ENCODE assay signal across 8 cellular contexts in genomic region chr18:47901624-47902362, GRCh38. TPM values are rescaled to one million over a fixed set of nuclear protein-coding genes. Genes with fewer than 3 reads are reported as not detected.
DNase-seq lines count a peak whose midpoint lies in the region; ATAC-seq lines count a peak whose summit lies in the region.

No MANE protein-coding gene starts in this region.

- H3K27me3 ChIP-seq in CD4-positive, CD25-positive, alpha-beta regulatory T cell (ENCODE audit: control insufficient read depth, insufficient read depth, low read length) = no peaks in the 10 kb centered on the region

- H3K4me3 ChIP-seq in CD4-positive, CD25-positive, alpha-beta regulatory T cell (ENCODE audit: low read depth, low read length) = peak overlapping the region; percentile 69

- peak overlapping the region; percentile 71 for H3K27ac ChIP-seq in CD4-positive, CD25-positive, alpha-beta regulatory T cell (ENCODE audit: insufficient read depth, low read length, poor library complexity, severe bottlenecking)

- H3K4me1 Mint-ChIP-seq in CD4-positive, CD25-positive, alpha-beta regulatory T cell = peaks cover 54 to 84% (median 71%) of the 10 kb centered on the region in 4 donors
- H3K4me1 Mint-ChIP-seq in activated naive CD8-positive, alpha-beta T cell (ENCODE audit: low read depth) = peaks cover 89% of the 10 kb centered on the region

- peak overlapping the region; percentile 59 to 79 (median 68) for H3K4me3 Mint-ChIP-seq in CD4-positive, CD25-positive, alpha-beta regulatory T cell
- H3K4me3 Mint-ChIP-seq in activated naive CD8-positive, alpha-beta T cell = peak overlapping the region; percentile 62

- no peaks in the 10 kb centered on the region for H3K27me3 Mint-ChIP-seq in CD4-positive, CD25-positive, alpha-beta regulatory T cell
- H3K27me3 Mint-ChIP-seq in activated naive CD8-positive, alpha-beta T cell = no peaks in the 10 kb centered on the region

- H3K9me3 ChIP-seq in CD4-positive, CD25-positive, alpha-beta regulatory T cell (ENCODE audit: control insufficient read depth in 2 of 2, low read length in 2 of 2) = peaks cover 9 to 24% of the 10 kb centered on the region in 2 experiments

- ATAC-seq in CD4-positive, CD25-positive, alpha-beta regulatory T cell (ENCODE audit: low read depth in 2 of 2) = peak; percentile 83 to 96
- ATAC-seq in GM19397 (IDR thresholded peaks at IDR 0.05; ENCODE audit: unreplicated experiment) = peak; percentile 87
- ATAC-seq in HG03432 (IDR thresholded peaks at IDR 0.05; ENCODE audit: unreplicated experiment) = peak; percentile 97

- peaks cover 25% of the 10 kb centered on the region for H3K36me3 Mint-ChIP-seq in CD4-positive, CD25-positive, alpha-beta regulatory T cell
- H3K36me3 Mint-ChIP-seq in activated naive CD8-positive, alpha-beta T cell = peaks cover 44% of the 10 kb centered on the region

- peaks cover 27% of the 10 kb centered on the region for H3K4me1 ChIP-seq in CD4-positive, CD25-positive, alpha-beta regulatory T cell (ENCODE audit: control insufficient read depth, insufficient read depth, low read length, poor library complexity, severe bottlenecking)

- H3K9me3 Mint-ChIP-seq in CD4-positive, CD25-positive, alpha-beta regulatory T cell = peaks cover 0 to 22% (median 6%) of the 10 kb centered on the region in 7 donors
- peaks cover 6% of the 10 kb centered on the region for H3K9me3 Mint-ChIP-seq in activated naive CD8-positive, alpha-beta T cell (ENCODE audit: low read depth)

- DNase-seq in CD4-positive, CD25-positive, alpha-beta regulatory T cell = peak in 2 of 3 donors; percentile 46 to 83
- DNase-seq in NCI-H146 (lab: John Stamatoyannopoulos, UW) = no peak
- DNase-seq in T-helper 9 cell = no peak
- DNase-seq in amygdala (lab: John Stamatoyannopoulos, UW) = no peak
- no peak for DNase-seq in NCI-H2227 (lab: John Stamatoyannopoulos, UW; ENCODE audit: unreplicated experiment)

- H3K27ac Mint-ChIP-seq in CD4-positive, CD25-positive, alpha-beta regulatory T cell = peak overlapping the region; percentile 49 to 94 (median 75)
- peak overlapping the region; percentile 90 for H3K27ac Mint-ChIP-seq in activated naive CD8-positive, alpha-beta T cell

- peaks cover 5% of the 10 kb centered on the region for H3K36me3 ChIP-seq in CD4-positive, CD25-positive, alpha-beta regulatory T cell (ENCODE audit: control insufficient read depth, insufficient read depth, low read length)

RNA-seq across cellular contexts. Expression of gene SMAD2, which starts 28.7 kb away (rescaled TPM):
- 115 TPM for total RNA-seq in CD4-positive, CD25-positive, alpha-beta regulatory T cell
- 100 to 1,000 TPM in 1 of 4 donors, 10 to 100 TPM in 3; 78.1 to 103 (median 88.2) TPM for polyA plus RNA-seq in CD4-positive, CD25-positive, alpha-beta regulatory T cell

Comparison
In these comparisons a context has a peak if more than half of its experiments do, and no peak if none do; other contexts are left out.
1. DNase-seq: peak in CD4-positive, CD25-positive, alpha-beta regulatory T cell (2 of 3); none in NCI-H146 (single experiment), T-helper 9 cell (single experiment), amygdala (0 of 56) and NCI-H2227 (single experiment).
2. Peak in every context shown above with its lines, with median percentiles within 50 percentile points of each other: ATAC-seq.